Comparison of ENCODE assay signal across 6 cellular contexts in the genomic region with DNA sequence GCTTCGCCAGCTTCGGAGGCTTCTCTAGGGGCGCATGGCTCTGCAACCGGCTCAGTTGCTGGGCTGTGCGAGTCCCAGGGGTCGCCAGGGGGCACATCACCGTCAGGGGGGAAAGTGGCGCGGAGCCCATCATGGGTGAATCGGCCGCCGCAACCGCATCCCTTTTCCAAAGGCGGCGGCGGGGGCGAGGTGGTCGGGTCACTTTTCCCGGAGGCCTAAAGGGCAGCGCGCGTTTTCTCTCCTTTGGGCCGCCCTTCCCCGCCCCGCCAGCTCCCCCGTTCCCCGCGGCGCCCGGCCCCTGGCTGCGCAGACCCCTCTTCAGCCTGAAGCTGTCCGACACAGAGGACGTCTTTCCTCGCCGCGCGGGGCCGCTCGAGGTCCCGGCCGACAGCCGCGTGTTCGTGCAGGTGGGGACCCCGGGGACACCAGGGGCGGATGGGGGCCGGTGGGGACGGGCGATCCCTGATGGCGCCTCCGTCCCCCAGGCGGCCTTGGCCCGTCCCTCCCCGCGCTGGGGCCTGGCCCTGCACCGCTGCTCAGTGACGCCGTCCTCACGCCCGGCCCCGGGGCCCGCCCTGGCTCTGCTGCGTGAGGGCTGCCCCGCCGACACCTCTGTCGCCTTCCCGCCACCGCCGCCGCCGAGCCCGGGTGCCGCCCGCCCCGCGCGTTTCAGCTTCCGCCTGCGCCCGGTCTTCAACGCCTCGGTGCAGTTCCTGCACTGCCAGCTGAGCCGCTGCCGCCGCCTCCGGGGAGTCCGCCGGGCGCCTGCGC. TPM values are rescaled to one million over a fixed set of nuclear protein-coding genes. Genes with fewer than 3 reads are reported as not detected.
DNase-seq lines count a peak whose midpoint lies in the region; ATAC-seq and TF ChIP-seq lines count a peak whose summit lies in the region.

No MANE protein-coding gene starts in this region.

- H3K4me1 ChIP-seq in right atrium auricular region = peaks cover 0 to 42% of the 10 kb centered on the region in 2 donors
- H3K4me1 ChIP-seq in thymus (ENCODE audit: control insufficient read depth, insufficient read depth, low read length) = peaks cover 19% of the 10 kb centered on the region

- POLR2A ChIA-PET in WTC11 (lab: Charles Lee) = interaction anchor here (0.6 to 1.5 kb wide), 4 partner anchors 8 to 59 kb away, joined by 3 to 10 read pairs (median 4); no protein-coding TSS in a partner anchor

- H3K27me3 ChIP-seq in HL-60 (ENCODE audit: insufficient read depth, poor library complexity, severe bottlenecking) = peaks cover 3% of the 10 kb centered on the region
- H3K27me3 ChIP-seq in right atrium auricular region = peaks cover 0 to 15% of the 10 kb centered on the region in 2 donors
- peaks cover 48% of the 10 kb centered on the region for H3K27me3 ChIP-seq in thymus (ENCODE audit: control insufficient read depth, insufficient read depth)

- peaks cover 8% of the 10 kb centered on the region for H3K4me1 Mint-ChIP-seq in WTC11

- peaks cover 57% of the 10 kb centered on the region for H3K27me3 Mint-ChIP-seq in WTC11 (ENCODE audit: low read depth)

- no peaks in the 10 kb centered on the region for H3K9me3 Mint-ChIP-seq in WTC11

- TF ChIP-seq CTCF in HL-60 (IDR thresholded peaks at IDR 0.05; ENCODE audit: insufficient read depth, low read length) = no peak
- TF ChIP-seq CTCF in WTC11 (IDR thresholded peaks at IDR 0.05) = no peak
- no peak for TF ChIP-seq CTCF in right atrium auricular region (IDR thresholded peaks at IDR 0.05)

- DNase-seq in HL-60 (ENCODE audit: low read depth in 1 of 2, low spot score in 1 of 2) (peak; percentile 59 to 64), WTC11 (ENCODE audit: low spot score) (peak; percentile 60), right atrium auricular region (ENCODE audit: low spot score) (no peak), D341Med (ENCODE audit: low spot score) (no peak)

- no peak overlapping the region for H3K27ac Mint-ChIP-seq in WTC11

- H3K4me3 Mint-ChIP-seq in WTC11 = peak overlapping the region; percentile 77

- H3K36me3 ChIP-seq in right atrium auricular region = peaks cover 18% of the 10 kb centered on the region
- H3K36me3 ChIP-seq in thymus (ENCODE audit: control insufficient read depth, insufficient read depth) = peaks cover 22% of the 10 kb centered on the region

- H3K27ac ChIP-seq in HL-60 (replicated peaks) (no peak overlapping the region; the same call in 1 of the 2 replicates), right atrium auricular region (peak overlapping the region; percentile 66 to 86), thymus (ENCODE audit: low read depth) (no peak overlapping the region)

- CTCF ChIA-PET in WTC11 (lab: Charles Lee) = interaction anchor here (0.5 to 7.2 kb wide), 17 partner anchors 9 to 235 kb away, joined by 3 to 70 read pairs (median 6); partner anchors contain the start of genes EVI5L, LRRC8E, MAP2K7 and TRAPPC5

- H3K9me3 ChIP-seq in right atrium auricular region (no peaks in the 10 kb centered on the region), thymus (ENCODE audit: control insufficient read depth) (peaks cover 1% of the 10 kb centered on the region)

- 2% methylated on average over 90 of the region's 90 CpGs for WGBS in thymus

- H3K4me3 ChIP-seq in HL-60 (replicated peaks; ENCODE audit: insufficient read depth, low read length) = peak overlapping the region; percentile 44
- peak overlapping the region; percentile 35 to 47 for H3K4me3 ChIP-seq in right atrium auricular region
- H3K4me3 ChIP-seq in thymus (ENCODE audit: low read length) = peak overlapping the region; percentile 44

- peaks cover 5% of the 10 kb centered on the region for H3K36me3 Mint-ChIP-seq in WTC11

- ATAC-seq in WTC11 (peak; percentile 4; the same call in 1 of the 2 replicates), HG03039 (IDR thresholded peaks at IDR 0.05; ENCODE audit: unreplicated experiment) (no peak)

TF ChIP-seq in WTC11, 78 proteins besides CTCF, POLR2A, EP300 and RAD21:
- TF ChIP-seq FOXK1 (CRISPR knock-in tag; IDR thresholded peaks at IDR 0.05) = peak; percentile 39; the same call in 1 of the 2 replicates
- TF ChIP-seq HMGXB4 (CRISPR knock-in tag; IDR thresholded peaks at IDR 0.05) = peak; percentile 58; the same call in 1 of the 2 replicates
- 0 out of 2 replicates have a peak, but pooled peaks have one; percentile 2 for TF ChIP-seq FOXP1 (CRISPR knock-in tag; IDR thresholded peaks at IDR 0.05; ENCODE audit: borderline replicate concordance)
- TF ChIP-seq E2F4 (CRISPR knock-in tag; IDR thresholded peaks at IDR 0.05; ENCODE audit: borderline replicate concordance, low read depth) = peak; percentile 56; the same call in 1 of the 2 replicates
- TF ChIP-seq TEAD1 (CRISPR knock-in tag; IDR thresholded peaks at IDR 0.05) = 0 out of 2 replicates have a peak, but pooled peaks have one; percentile 27
- no peak for TF ChIP-seq NFATC4 (CRISPR knock-in tag; IDR thresholded peaks at IDR 0.05)
- TF ChIP-seq GTF2I (CRISPR knock-in tag; conservative IDR thresholded peaks at IDR 0.05) = no peak
- TF ChIP-seq ZNF263 (CRISPR knock-in tag; IDR thresholded peaks at IDR 0.05; ENCODE audit: low read depth) = no peak
- TF ChIP-seq, protein P1, sequence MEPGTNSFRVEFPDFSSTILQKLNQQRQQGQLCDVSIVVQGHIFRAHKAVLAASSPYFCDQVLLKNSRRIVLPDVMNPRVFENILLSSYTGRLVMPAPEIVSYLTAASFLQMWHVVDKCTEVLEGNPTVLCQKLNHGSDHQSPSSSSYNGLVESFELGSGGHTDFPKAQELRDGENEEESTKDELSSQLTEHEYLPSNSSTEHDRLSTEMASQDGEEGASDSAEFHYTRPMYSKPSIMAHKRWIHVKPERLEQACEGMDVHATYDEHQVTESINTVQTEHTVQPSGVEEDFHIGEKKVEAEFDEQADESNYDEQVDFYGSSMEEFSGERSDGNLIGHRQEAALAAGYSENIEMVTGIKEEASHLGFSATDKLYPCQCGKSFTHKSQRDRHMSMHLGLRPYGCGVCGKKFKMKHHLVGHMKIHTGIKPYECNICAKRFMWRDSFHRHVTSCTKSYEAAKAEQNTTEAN (CRISPR knock-in tag; IDR thresholded peaks at IDR 0.05) = 0 out of 2 replicates have a peak, but pooled peaks have one; percentile 24
- TF ChIP-seq SMAD3 (CRISPR knock-in tag; IDR thresholded peaks at IDR 0.05; ENCODE audit: borderline replicate concordance) = no peak
- peak; percentile 17; the same call in 1 of the 2 replicates for TF ChIP-seq MAX (CRISPR knock-in tag; IDR thresholded peaks at IDR 0.05)
- TF ChIP-seq EMX1 (CRISPR knock-in tag; IDR thresholded peaks at IDR 0.05) = no peak
- 0 out of 2 replicates have a peak, but pooled peaks have one; percentile 46 for TF ChIP-seq RELA (CRISPR knock-in tag; IDR thresholded peaks at IDR 0.05; ENCODE audit: borderline replicate concordance)
- peak; percentile 71; the same call in 1 of the 2 replicates for TF ChIP-seq CREM (CRISPR knock-in tag; IDR thresholded peaks at IDR 0.05)
- TF ChIP-seq NFYB (CRISPR knock-in tag; conservative IDR thresholded peaks at IDR 0.05; ENCODE audit: low read depth) = no peak; the same call in 1 of the 2 replicates
- TF ChIP-seq, protein P2, sequence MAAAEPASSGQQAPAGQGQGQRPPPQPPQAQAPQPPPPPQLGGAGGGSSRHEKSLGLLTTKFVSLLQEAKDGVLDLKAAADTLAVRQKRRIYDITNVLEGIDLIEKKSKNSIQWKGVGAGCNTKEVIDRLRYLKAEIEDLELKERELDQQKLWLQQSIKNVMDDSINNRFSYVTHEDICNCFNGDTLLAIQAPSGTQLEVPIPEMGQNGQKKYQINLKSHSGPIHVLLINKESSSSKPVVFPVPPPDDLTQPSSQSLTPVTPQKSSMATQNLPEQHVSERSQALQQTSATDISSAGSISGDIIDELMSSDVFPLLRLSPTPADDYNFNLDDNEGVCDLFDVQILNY (CRISPR knock-in tag; IDR thresholded peaks at IDR 0.05) = peak; percentile 54; the same call in 1 of the 2 replicates

RNA-seq across cellular contexts. Expression of gene TGFBR3L, which starts 1.7 kb away (rescaled TPM):
- total RNA-seq in WTC11 (2021) = 4.1 to 7.4 TPM (median 6.5 TPM) in 3 replicates
- 10 to 100 TPM; 22.1 to 26.7 TPM for total RNA-seq in right atrium auricular region
- 0.05 TPM for polyA plus RNA-seq in thymus

RNA-seq across cellular contexts. Expression of gene SNAPC2, which starts 3.8 kb away (rescaled TPM):
- 23.2 to 24.3 TPM (median 23.7 TPM) in 3 replicates for total RNA-seq in WTC11 (2021)
- 10 to 100 TPM; 14.1 to 16.5 TPM for total RNA-seq in right atrium auricular region
- 16.0 TPM for polyA plus RNA-seq in thymus

RNA-seq across cellular contexts. Expression of gene CTXN1, which starts 9.6 kb away (rescaled TPM):
- total RNA-seq in WTC11 (2021) (41.5 to 48.2 TPM (median 44.3 TPM) in 3 replicates), right atrium auricular region (1 to 10 TPM; 1.7 to 4.2 TPM)
- polyA plus RNA-seq in thymus = 0.82 TPM

RNA-seq across cellular contexts. Expression of gene MAP2K7, which starts 12.6 kb away (rescaled TPM):
- total RNA-seq in WTC11 (2021) (39.4 to 46.9 TPM (median 46.3 TPM) in 3 replicates), right atrium auricular region (10 to 100 TPM; 12.0 to 14.4 TPM)
- polyA plus RNA-seq in thymus = 45.4 TPM

RNA-seq across cellular contexts. Expression of gene TIMM44, which starts 27.1 kb away (rescaled TPM):
- total RNA-seq in WTC11 (2021) = 103 to 129 TPM (median 103 TPM) in 3 replicates
- 10 to 100 TPM; 49.1 to 64.1 TPM for total RNA-seq in right atrium auricular region
- 41.8 TPM for polyA plus RNA-seq in thymus

Comparison
In these comparisons a context has a peak if more than half of its experiments do, and no peak if none do; other contexts are left out.
1. DNase-seq: peak in HL-60 (2 of 2) and WTC11 (single experiment); none in right atrium auricular region (single experiment) and D341Med (single experiment).
2. H3K27ac ChIP-seq: peak in right atrium auricular region (2 of 2); none in HL-60 (single experiment) and thymus (single experiment).
3. Peak in every context shown above with its lines, with median percentiles within 50 percentile points of each other: H3K4me3 ChIP-seq.